In the genomic region with DNA sequence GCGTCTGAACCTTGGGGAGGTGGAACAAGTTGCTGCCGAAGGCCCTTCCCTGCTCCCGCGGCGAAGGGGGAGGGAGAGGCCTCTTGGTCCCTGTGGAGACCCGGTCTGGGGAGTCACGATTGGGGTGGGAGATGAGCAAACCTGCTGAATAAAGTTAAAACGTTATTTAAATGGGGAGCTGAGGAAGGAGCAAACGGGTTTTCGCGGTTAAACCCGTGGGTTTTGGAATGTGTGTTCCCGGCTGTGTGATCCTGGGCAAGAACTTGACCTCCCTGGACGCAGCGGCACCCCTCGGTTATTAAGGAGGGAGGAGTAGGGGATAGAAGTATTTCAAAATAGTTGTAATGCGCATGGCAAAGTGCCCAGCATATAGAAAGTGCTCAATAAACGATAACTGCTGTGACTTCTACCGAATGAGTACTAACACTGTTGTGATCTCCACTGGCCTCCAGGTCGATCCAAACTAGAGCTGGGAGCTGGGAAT, we compare ENCODE assay signal across 8 cellular contexts. TPM values are rescaled to one million over a fixed set of nuclear protein-coding genes. Genes with fewer than 3 reads are reported as not detected.
DNase-seq lines count a peak whose midpoint lies in the region; ATAC-seq and TF ChIP-seq lines count a peak whose summit lies in the region.

No MANE protein-coding gene starts in this region.

- H2AFZ ChIP-seq in OCI-LY7 (ENCODE audit: low read length), result no peak overlapping the region

- POLR2A ChIA-PET in CD8-positive, alpha-beta T cell (lab: Charles Lee), result no interaction called here
- POLR2A ChIA-PET in OCI-LY7 (lab: Charles Lee), result no interaction called here

- no peak for DNase-seq in CD8-positive, alpha-beta T cell
- no peak for DNase-seq in OCI-LY7 (ENCODE audit: low spot score)
- DNase-seq in epithelial cell of esophagus (ENCODE audit: low read depth), result no peak
- DNase-seq in ovary, result no peak
- DNase-seq in ACHN, result no peak
- no peak for DNase-seq in NCI-H2196 treated with DMSO at 0.1 percent for 48 hours (lab: John Stamatoyannopoulos, UW; ENCODE audit: unreplicated experiment)

- no peak overlapping the region for H3K4me2 ChIP-seq in OCI-LY7 (ENCODE audit: low read length)

- no peaks in the 10 kb centered on the region for H3K79me2 ChIP-seq in OCI-LY7 (ENCODE audit: insufficient read depth, low read depth, low read length)

- no peaks in the 10 kb centered on the region for H3K36me3 ChIP-seq in CD8-positive, alpha-beta T cell (ENCODE audit: insufficient read depth, low read length)
- H3K36me3 ChIP-seq in OCI-LY7 (ENCODE audit: insufficient read depth, low read length), result no peaks in the 10 kb centered on the region
- H3K36me3 ChIP-seq in ovary, result no peaks in the 10 kb centered on the region

- in situ Hi-C loops in ACHN (cut with HindIII; ENCODE audit: low pct_ligation_motif_present, low pct_unique_long_range_greater_than_20kb, low sequenced_read_pairs), result no loop called here

- no peak for TF ChIP-seq EP300 in ovary (IDR thresholded peaks at IDR 0.05)

- no peaks in the 10 kb centered on the region for H4K20me1 ChIP-seq in OCI-LY7 (ENCODE audit: insufficient read depth, low read length)

- H3K9me3 Mint-ChIP-seq in CD8-positive, alpha-beta T cell, result no peaks in the 10 kb centered on the region

- H3K36me3 Mint-ChIP-seq in CD8-positive, alpha-beta T cell, result no peaks in the 10 kb centered on the region

- TF ChIP-seq POLR2A in ovary (IDR thresholded peaks at IDR 0.05) (no peak), GM18505 (IDR thresholded peaks at IDR 0.05; ENCODE audit: borderline replicate concordance, extremely low read depth, insufficient read depth, insufficient read length) (no peak)

- no peak overlapping the region for H3K4me3 ChIP-seq in CD8-positive, alpha-beta T cell (ENCODE audit: low read depth, low read length)
- H3K4me3 ChIP-seq in OCI-LY7 (ENCODE audit: low read depth, low read length, poor library complexity, severe bottlenecking) (no peak overlapping the region), epithelial cell of esophagus (ENCODE audit: low read length) (peak overlapping the region; percentile 25), ovary (peak overlapping the region; percentile 38)

- intact Hi-C loops in CD8-positive, alpha-beta T cell (cut with DNase I, micrococcal nuclease), result loop anchor here in 1 of 2 experiments (10.0 kb wide), 1 partner anchor 233 kb away; no protein-coding TSS in a partner anchor
- intact Hi-C loops in OCI-LY7 (cut with micrococcal nuclease; ENCODE audit: unreplicated experiment), result no loop called here
- intact Hi-C loops in ovary (cut with DNase I), result loop anchor here in 1 of 4 donors (5.0 kb wide), 1 partner anchor 50 kb away; a partner anchor contains a TSS

- H3K4me3 Mint-ChIP-seq in CD8-positive, alpha-beta T cell, result peak overlapping the region; percentile 67

- BruUV-seq in OCI-LY7 (replicated peaks; lab: Mats Ljungman, UMichigan), result no TSS peak

- no peak overlapping the region for H3K27ac ChIP-seq in CD8-positive, alpha-beta T cell (ENCODE audit: low read depth, low read length)
- H3K27ac ChIP-seq in OCI-LY7 (ENCODE audit: low read depth, low read length, poor library complexity, severe bottlenecking), result no peak overlapping the region
- H3K27ac ChIP-seq in ovary, result no peak overlapping the region

- peaks cover 27% of the 10 kb centered on the region for H3K27me3 Mint-ChIP-seq in CD8-positive, alpha-beta T cell (ENCODE audit: low read depth)

- H3K27ac Mint-ChIP-seq in CD8-positive, alpha-beta T cell, result no peak overlapping the region

- no peak for TF ChIP-seq CTCF in CD8-positive, alpha-beta T cell (IDR thresholded peaks at IDR 0.05)
- 0 out of 2 replicates have a peak, but pooled peaks have one; percentile 20 for TF ChIP-seq CTCF in OCI-LY7 (conservative IDR thresholded peaks at IDR 0.05; ENCODE audit: low read length)
- TF ChIP-seq CTCF in epithelial cell of esophagus (IDR thresholded peaks at IDR 0.05; ENCODE audit: insufficient read depth, low read depth, low read length, missing control alignments), result no peak
- TF ChIP-seq CTCF in ovary (IDR thresholded peaks at IDR 0.05), result no peak

- ATAC-seq in CD8-positive, alpha-beta T cell, result no peak
- no peak for ATAC-seq in GM18505 (IDR thresholded peaks at IDR 0.05; ENCODE audit: unreplicated experiment)
- ATAC-seq in HG03520 (IDR thresholded peaks at IDR 0.05; ENCODE audit: unreplicated experiment), result no peak

- H3K9me2 ChIP-seq in OCI-LY7 (ENCODE audit: insufficient read depth, low read length), result no peaks in the 10 kb centered on the region

- CTCF ChIA-PET in CD8-positive, alpha-beta T cell (lab: Charles Lee), result interaction anchor here (0.6 to 1.3 kb wide), 4 partner anchors 9 to 820 kb away, joined by 3 to 5 read pairs (median 3); a partner anchor contains a TSS
- CTCF ChIA-PET in OCI-LY7 (lab: Charles Lee; ENCODE audit: unreplicated experiment), result no interaction called here

- H3K4me1 Mint-ChIP-seq in CD8-positive, alpha-beta T cell (ENCODE audit: low read depth), result peaks cover 8% of the 10 kb centered on the region

- WGBS in ovary, 3 donors, result 19 to 24% (median 21%) methylated on average over 20 of the region's 20 CpGs

- H3K27me3 ChIP-seq in CD8-positive, alpha-beta T cell (ENCODE audit: insufficient read depth, low read length), result peaks cover 14% of the 10 kb centered on the region
- no peaks in the 10 kb centered on the region for H3K27me3 ChIP-seq in ovary

- no peaks in the 10 kb centered on the region for H3K9me3 ChIP-seq in CD8-positive, alpha-beta T cell (ENCODE audit: low read length)
- H3K9me3 ChIP-seq in OCI-LY7 (ENCODE audit: low read length) (no peaks in the 10 kb centered on the region), ovary (no peaks in the 10 kb centered on the region)

- peaks cover 17% of the 10 kb centered on the region for H3K4me1 ChIP-seq in CD8-positive, alpha-beta T cell (ENCODE audit: insufficient read depth, low read length)
- H3K4me1 ChIP-seq in OCI-LY7 (ENCODE audit: insufficient read depth, low read length, poor library complexity, severe bottlenecking) (no peaks in the 10 kb centered on the region), ovary (ENCODE audit: insufficient read depth) (peaks cover 8% of the 10 kb centered on the region)

RNA-seq across cellular contexts. Expression of a gene that starts 3.4 kb away (rescaled TPM):
- total RNA-seq in CD8-positive, alpha-beta T cell, result not detected
- not detected in 2 replicates for total RNA-seq in OCI-LY7 (2014; rRNA removed; shearing (Covaris generic))
- total RNA-seq in OCI-LY7 (2022) (0.11 TPM in 1 of 2 replicates, not detected in the other), ovary (1 to 10 TPM in 6 of 7 donors, under 1 TPM in 1; 0.91 to 4.9 (median 2.1) TPM)
- polyA plus RNA-seq in ovary, result 1 to 10 TPM; 1.6 to 3.0 TPM

RNA-seq across cellular contexts. Expression of a gene that starts 6.5 kb away (rescaled TPM):
- total RNA-seq in CD8-positive, alpha-beta T cell, result not detected
- not detected in 2 replicates for total RNA-seq in OCI-LY7 (2014; rRNA removed; shearing (Covaris generic))
- not detected in 2 replicates for total RNA-seq in OCI-LY7 (2022)
- not detected for total RNA-seq in ovary
- not detected for polyA plus RNA-seq in ovary

RNA-seq across cellular contexts. Expression of a gene that starts 7.4 kb away (rescaled TPM):
- total RNA-seq in CD8-positive, alpha-beta T cell, result 1 to 10 TPM; 8.1 to 8.8 TPM
- 60.0 and 63.6 TPM in 2 replicates for total RNA-seq in OCI-LY7 (2014; rRNA removed; shearing (Covaris generic))
- total RNA-seq in OCI-LY7 (2022) (33.0 and 42.8 TPM in 2 replicates), ovary (10 to 100 TPM; 17.8 to 62.5 (median 40.1) TPM)
- 10 to 100 TPM in 1 of 2 donors, 1 to 10 TPM in 1; 1.8 to 36.5 TPM for polyA plus RNA-seq in ovary

RNA-seq across cellular contexts. Expression of a gene that starts 9.4 kb away (rescaled TPM):
- total RNA-seq in CD8-positive, alpha-beta T cell, result not detected
- not detected in 2 replicates for total RNA-seq in OCI-LY7 (2014; rRNA removed; shearing (Covaris generic))
- total RNA-seq in OCI-LY7 (2022) (not detected in 2 replicates), ovary (not detected)
- polyA plus RNA-seq in ovary, result under 1 TPM in 1 of 2 donors, not detected in 1; 0.54 TPM

RNA-seq across cellular contexts. Expression of a gene that starts 15.0 kb away (rescaled TPM):
- 1 to 10 TPM; 2.0 to 2.8 TPM for total RNA-seq in CD8-positive, alpha-beta T cell
- 0.77 and 2.5 TPM in 2 replicates for total RNA-seq in OCI-LY7 (2014; rRNA removed; shearing (Covaris generic))
- total RNA-seq in OCI-LY7 (2022) (2.5 and 2.7 TPM in 2 replicates), ovary (10 to 100 TPM in 1 of 7 donors, 1 to 10 TPM in 6; 2.9 to 16.8 (median 6.3) TPM)
- 1 to 10 TPM in 1 of 2 donors, under 1 TPM in 1; 0.73 to 1.7 TPM for polyA plus RNA-seq in ovary

Comparison
In these comparisons a context has a peak if more than half of its experiments do, and no peak if none do; other contexts are left out.
1. H3K4me3 ChIP-seq: peak in epithelial cell of esophagus (single experiment) and ovary (single experiment); none in CD8-positive, alpha-beta T cell (single experiment) and OCI-LY7 (single experiment).